ENCODE assay signal across 14 cellular contexts in genomic region chr14:64718762-64719161, GRCh38. TPM values are rescaled to one million over a fixed set of nuclear protein-coding genes. Genes with fewer than 3 reads are reported as not detected.
DNase-seq lines count a peak whose midpoint lies in the region; ATAC-seq, FAIRE-seq and TF ChIP-seq lines count a peak whose summit lies in the region.
"Had no signal": no experiment of that assay in that cellular context is flagged by ENCODE, and none has a peak within 500 bp of the region (broad histone marks: within the 10 kb centered on the region; RNA-seq: fewer than 3 reads in every experiment).

No MANE protein-coding gene starts in this region.

- H3K79me1 ChIP-seq in H1 (ENCODE audit: low read depth, low read length): peaks cover 25% of the 10 kb centered on the region

- H3K4me2 ChIP-seq in H1 (ENCODE audit: insufficient read depth in 1 of 2, low read depth in 2 of 2, low read length in 2 of 2): peak overlapping the region in 1 of 2 experiments; percentile 69; a peak in 1 of 4 replicates

- DNase-seq in Right ventricle myocardium superior: peak; percentile 41
- DNase-seq in left ventricle myocardium superior: no peak
- DNase-seq in H1 (ENCODE audit: low read depth in 1 of 2, low spot score in 2 of 2): no peak
- no peak for DNase-seq in upper lobe of left lung
- DNase-seq in erythroblast (lab: John Stamatoyannopoulos, UW): no peak
- DNase-seq in DMS 273 treated with DMSO at 0.1 percent for 48 hours (lab: John Stamatoyannopoulos, UW): no peak
- DNase-seq: activated CD8-positive, alpha-beta T cell treated with anti-CD3 and anti-CD28 coated beads for 36 hours; activated effector memory CD4-positive, alpha-beta T cell treated with anti-CD3 and anti-CD28 coated beads, Interleukin-2, amount 50 U/mL, for 16 hours; hippocampal formation; NCI-H1417 treated with DMSO at 0.1 percent for 48 hours; NCI-H510A treated with DMSO at 0.1 percent for 48 hours; T1000 had no signal

- TF ChIP-seq POLR2A in H1 (IDR thresholded peaks at IDR 0.05; ENCODE audit: control extremely low read depth in 1 of 2, low read depth in 2 of 2, low read length in 2 of 2) (no peak), upper lobe of left lung (IDR thresholded peaks at IDR 0.05) (no peak), erythroblast (IDR thresholded peaks at IDR 0.05; ENCODE audit: low read length) (no peak)

- H3K23me2 ChIP-seq in H1 (ENCODE audit: low read depth, low read length): peaks cover 12% of the 10 kb centered on the region; the same call in 1 of the 2 replicates

- H3K36me3 ChIP-seq in H1 (ENCODE audit: control insufficient read depth in 2 of 4, insufficient read depth in 4 of 4, low read length in 3 of 4) (no peaks in the 10 kb centered on the region), neutrophil (peaks cover 14% of the 10 kb centered on the region), upper lobe of left lung (no peaks in the 10 kb centered on the region)

- TF ChIP-seq RAD21 in H1 (IDR thresholded peaks at IDR 0.05 in 1 of 2, conservative IDR thresholded peaks at IDR 0.05 in 1 of 2; ENCODE audit: low read depth in 2 of 2, low read length in 2 of 2): peak; percentile 35 to 44; a peak in 3 of 4 replicates

- H3K27ac ChIP-seq in H1 (ENCODE audit: low read depth, low read length) (no peak overlapping the region), neutrophil (peak overlapping the region; percentile 86), upper lobe of left lung (peak overlapping the region in 3 of 4 donors; percentile 18 to 71 (median 38))

- H3K9me3 ChIP-seq in H1 (ENCODE audit: insufficient read depth in 2 of 2, low read depth in 1 of 2, low read length in 1 of 2): peaks cover 0 to 3% of the 10 kb centered on the region in 2 experiments; a peak in 3 of 4 replicates
- H3K9me3 ChIP-seq in neutrophil: no peaks in the 10 kb centered on the region
- H3K9me3 ChIP-seq in upper lobe of left lung: peaks cover 0 to 8% (median 0%) of the 10 kb centered on the region in 4 donors

- H3K18ac ChIP-seq in H1 (ENCODE audit: extremely low read depth, low read length): no peak overlapping the region

- no peak overlapping the region for H3K56ac ChIP-seq in H1 (replicated peaks; ENCODE audit: insufficient read length, low read depth, low read length)

- no peak overlapping the region for H2BK120ac ChIP-seq in H1 (replicated peaks; ENCODE audit: low read depth, low read length)

- FAIRE-seq in H1 (lab: Jason Lieb, UNC): no peak

- POLR2A ChIA-PET in H1 (lab: Charles Lee; ENCODE audit: partially characterized antibody): interaction anchor here (5.4 kb wide), 1 partner anchor 14 kb away, joined by 102 read pairs; the partner anchor contains the start of gene PLEKHG3

- peak overlapping the region; percentile 6; the same call in 1 of the 2 replicates for H2BK12ac ChIP-seq in H1 (ENCODE audit: low read depth, low read length)

- H4K20me1 ChIP-seq in H1 (replicated peaks in 1 of 2; ENCODE audit: control insufficient read depth in 1 of 2, insufficient read depth in 2 of 2, low read length in 2 of 2): peaks cover 17 to 39% of the 10 kb centered on the region in 2 experiments

- H2BK5ac ChIP-seq in H1 (ENCODE audit: low read depth, low read length): no peak overlapping the region

- no peak overlapping the region for H4K5ac ChIP-seq in H1 (ENCODE audit: insufficient read length, low read depth, low read length)

- ATAC-seq in Right ventricle myocardium superior (ENCODE audit: poor library complexity) (no peak), left ventricle myocardium superior (no peak), upper lobe of left lung (ENCODE audit: low FRiP score in 2 of 2) (no peak), GM18858 (IDR thresholded peaks at IDR 0.05; ENCODE audit: unreplicated experiment) (no peak)
- ATAC-seq: activated CD8-positive, alpha-beta T cell treated with anti-CD3 and anti-CD28 coated beads for 36 hours had no signal

- CTCF ChIA-PET in H1 (lab: Charles Lee; ENCODE audit: partially characterized antibody): interaction anchor here (1.1 to 5.6 kb wide), 5 partner anchors 14 to 39 kb away, joined by 4 to 74 read pairs (median 5); partner anchors contain the start of gene PLEKHG3

- no peak overlapping the region for H3K23ac ChIP-seq in H1 (ENCODE audit: insufficient read length)

- WGBS in H1 (ENCODE audit: extremely low coverage in 1 of 2, insufficient coverage in 1 of 2, insufficient read length in 1 of 2, insufficient replicate concordance in 2 of 2, low coverage in 1 of 2, low lambda C conversion rate in 2 of 2, missing lambda C conversion rate in 1 of 2), 2 experiments: 76% methylated on average over 7 of the region's 7 CpGs; no CpG with 5 or more reads in 1 of the 2 experiments
- WGBS in upper lobe of left lung, 2 donors: 83 to 85% methylated on average over 7 of the region's 7 CpGs

- no peak overlapping the region for H3K9ac ChIP-seq in H1 (replicated peaks in 1 of 4; ENCODE audit: extremely low read depth in 1 of 4, low read depth in 3 of 4, low read length in 3 of 4)

- no peak overlapping the region for H2AFZ ChIP-seq in H1 (ENCODE audit: low read length)

- peak overlapping the region; percentile 96 for H2BK15ac ChIP-seq in H1 (ENCODE audit: low read length)

- 0 out of 7 replicates have a peak, but pooled peaks cover 0 to 3% (median 0%) of the 10 kb centered on the region in 4 experiments for H3K27me3 ChIP-seq in H1 (replicated peaks in 1 of 4; ENCODE audit: control insufficient read depth in 3 of 4, extremely low read depth in 1 of 4, insufficient read depth in 3 of 4, low read length in 3 of 4)
- H3K27me3 ChIP-seq in neutrophil: no peaks in the 10 kb centered on the region
- H3K27me3 ChIP-seq in upper lobe of left lung: no peaks in the 10 kb centered on the region

- TF ChIP-seq CTCF in H1 (IDR thresholded peaks at IDR 0.05; ENCODE audit: control extremely low read depth in 1 of 3, insufficient read depth in 1 of 3, low read depth in 1 of 3, low read length in 3 of 3) (no peak), neutrophil (IDR thresholded peaks at IDR 0.05) (no peak), upper lobe of left lung (IDR thresholded peaks at IDR 0.05) (no peak)

- no peak overlapping the region for H4K8ac ChIP-seq in H1 (ENCODE audit: extremely low read depth, insufficient read depth, low read length)

- H4K91ac ChIP-seq in H1 (replicated peaks; ENCODE audit: insufficient read length, low read length): no peak overlapping the region

- H3K14ac ChIP-seq in H1 (ENCODE audit: insufficient read length): no peak overlapping the region

- H3K4ac ChIP-seq in H1 (replicated peaks; ENCODE audit: insufficient read length, low read depth, low read length): no peak overlapping the region

- no peak overlapping the region for H2BK20ac ChIP-seq in H1 (ENCODE audit: low read length)

- intact Hi-C loops in Right ventricle myocardium superior (cut with DNase I) (no loop called here), left ventricle myocardium superior (cut with micrococcal nuclease) (no loop called here)

- H3K4me1 ChIP-seq in H1 (replicated peaks in 1 of 4; ENCODE audit: control insufficient read depth in 3 of 4, insufficient read depth in 4 of 4, low read length in 3 of 4): peaks cover 55 to 73% (median 59%) of the 10 kb centered on the region in 4 experiments
- peaks cover 100% of the 10 kb centered on the region in 2 experiments for H3K4me1 ChIP-seq in neutrophil (ENCODE audit: control insufficient read depth in 1 of 2, insufficient read depth in 1 of 2, low read depth in 1 of 2, low read length in 1 of 2)
- H3K4me1 ChIP-seq in upper lobe of left lung: peaks cover 57 to 78% (median 64%) of the 10 kb centered on the region in 4 donors

- peaks cover 12 to 90% of the 10 kb centered on the region in 2 experiments for H3K79me2 ChIP-seq in H1 (ENCODE audit: control insufficient read depth in 1 of 2, insufficient read depth in 2 of 2, low read length in 2 of 2)

- H3K4me3 ChIP-seq in H1 (ENCODE audit: extremely low read depth in 1 of 4, insufficient read depth in 2 of 4, low read depth in 3 of 4, low read length in 4 of 4) (no peak overlapping the region), neutrophil (ENCODE audit: low read depth in 1 of 2, low read length in 1 of 2) (no peak overlapping the region), upper lobe of left lung (no peak overlapping the region)

- TF ChIP-seq EP300 in H1 (IDR thresholded peaks at IDR 0.05; ENCODE audit: borderline replicate concordance in 1 of 2, low read depth in 2 of 2, low read length in 2 of 2): no peak
- no peak for TF ChIP-seq EP300 in upper lobe of left lung (IDR thresholded peaks at IDR 0.05)

- H2AK5ac ChIP-seq in H1 (ENCODE audit: low read depth, low read length): no peak overlapping the region

TF ChIP-seq in H1, 55 proteins besides CTCF, POLR2A, EP300 and RAD21:
- no peak for TF ChIP-seq PHF8 (conservative IDR thresholded peaks at IDR 0.05; ENCODE audit: low read depth, low read length)
- peak; percentile 27 for TF ChIP-seq RNF2 (IDR thresholded peaks at IDR 0.05; ENCODE audit: borderline replicate concordance, low read depth, low read length, missing control alignments, poor library complexity, severe bottlenecking)
- TF ChIP-seq SP4 (IDR thresholded peaks at IDR 0.05; ENCODE audit: low read length): no peak

RNA-seq across cellular contexts. Expression of gene PLEKHG3, which starts 14.5 kb away (rescaled TPM):
- 16.6 TPM for total RNA-seq in Right ventricle myocardium superior
- 22.0 TPM for total RNA-seq in left ventricle myocardium superior
- total RNA-seq in H1 (2021; fragmentation: NEBNext Ultra II Directional; extraction: Animal tissue kit (Norgen Biotek cat#: 25700)): 89.1 and 90.6 TPM in 2 replicates
- 43.4 and 52.2 TPM in 2 replicates for polyA plus RNA-seq in H1 (2011; rRNA removed)
- polyA plus RNA-seq in H1 (2011; cell fraction: cytosol; rRNA removed): 47.9 TPM
- polyA plus RNA-seq in H1 (2011; cell fraction: nucleus; rRNA removed): 122 TPM
- 38.4 to 58.9 TPM (median 52.0 TPM) in 4 replicates for polyA plus RNA-seq in H1 (2012, experiment 1 of 2)
- 33.1 TPM for polyA plus RNA-seq in H1 (2012, experiment 2 of 2)
- polyA plus RNA-seq in H1 (2013, experiment 1 of 2): 25.1 TPM
- 24.3 TPM for polyA plus RNA-seq in H1 (2013, experiment 2 of 2)
- polyA minus RNA-seq in H1 (2011; rRNA and poly(A)+ RNA removed): 67.8 and 88.3 TPM in 2 replicates
- polyA minus RNA-seq in H1 (2011; cell fraction: cytosol; rRNA and poly(A)+ RNA removed): 45.6 TPM
- 80.2 TPM for polyA minus RNA-seq in H1 (2011; cell fraction: nucleus; rRNA and poly(A)+ RNA removed)
- total RNA-seq in upper lobe of left lung: 10 to 100 TPM; 12.8 to 49.2 (median 34.8) TPM
